In genomic region chr19:3573162-3573857, GRCh38 we compare ENCODE assay signal across 8 cellular contexts. TPM values are rescaled to one million over a fixed set of nuclear protein-coding genes. Genes with fewer than 3 reads are reported as not detected.
DNase-seq lines count a peak whose midpoint lies in the region.

No MANE protein-coding gene starts in this region.

- H3K27me3 Mint-ChIP-seq in CD8-positive, alpha-beta memory T cell: no peaks in the 10 kb centered on the region

- no peaks in the 10 kb centered on the region for H3K36me3 ChIP-seq in CD8-positive, alpha-beta memory T cell (ENCODE audit: insufficient read depth, low read length)
- peaks cover 20% of the 10 kb centered on the region for H3K36me3 ChIP-seq in neuron (ENCODE audit: insufficient read depth, low read length)

- POLR2A ChIA-PET in CD8-positive, alpha-beta memory T cell (lab: Charles Lee): no interaction called here

- peaks cover 0 to 12% (median 2%) of the 10 kb centered on the region in 3 donors for H3K36me3 Mint-ChIP-seq in CD8-positive, alpha-beta memory T cell

- H3K27ac ChIP-seq in CD8-positive, alpha-beta memory T cell (ENCODE audit: low read depth, low read length): peak overlapping the region; percentile 69
- peak overlapping the region; percentile 56 for H3K27ac ChIP-seq in epithelial cell of prostate

- CTCF ChIA-PET in CD8-positive, alpha-beta memory T cell (lab: Charles Lee): interaction anchor here (1.3 kb wide), 1 partner anchor 19 kb away, joined by 3 read pairs; no protein-coding TSS in a partner anchor

- peaks cover 14 to 22% (median 20%) of the 10 kb centered on the region in 3 donors for H3K4me1 Mint-ChIP-seq in CD8-positive, alpha-beta memory T cell

- peak overlapping the region in 5 of 8 donors; percentile 61 to 93 (median 79) for H3K27ac Mint-ChIP-seq in CD8-positive, alpha-beta memory T cell

- H3K4me3 ChIP-seq in CD8-positive, alpha-beta memory T cell (ENCODE audit: low read length): peak overlapping the region; percentile 66
- peak overlapping the region; percentile 98 for H3K4me3 ChIP-seq in neuron (ENCODE audit: low read length)

- DNase-seq in CD8-positive, alpha-beta memory T cell: no peak
- DNase-seq in H4 (ENCODE audit: low spot score) (peak; percentile 2), RPMI8226 (peak; percentile 50), epithelial cell of prostate (ENCODE audit: low read depth, low spot score) (no peak), AG08396 (ENCODE audit: low spot score) (no peak), 8988T (no peak), NCI-H2081 treated with DMSO at 0.1 percent for 48 hours (lab: John Stamatoyannopoulos, UW) (no peak)

- peaks cover 15% of the 10 kb centered on the region for H3K4me1 ChIP-seq in CD8-positive, alpha-beta memory T cell (ENCODE audit: insufficient read depth, low read length)
- H3K4me1 ChIP-seq in neuron (ENCODE audit: insufficient read depth, low read length): peaks cover 4% of the 10 kb centered on the region

- peak overlapping the region; percentile 78 to 95 (median 82) for H3K4me3 Mint-ChIP-seq in CD8-positive, alpha-beta memory T cell

- peaks cover 0 to 2% (median 0%) of the 10 kb centered on the region in 5 donors for H3K9me3 Mint-ChIP-seq in CD8-positive, alpha-beta memory T cell

- no peaks in the 10 kb centered on the region for H3K27me3 ChIP-seq in CD8-positive, alpha-beta memory T cell (ENCODE audit: insufficient read depth, low read length, poor library complexity, severe bottlenecking)
- no peaks in the 10 kb centered on the region for H3K27me3 ChIP-seq in neuron (ENCODE audit: insufficient read depth, low read length)

- peak overlapping the region; percentile 69 for H2AFZ ChIP-seq in neuron (ENCODE audit: low read depth, low read length)

- no peaks in the 10 kb centered on the region for H3K9me3 ChIP-seq in CD8-positive, alpha-beta memory T cell (ENCODE audit: low read length)
- no peaks in the 10 kb centered on the region for H3K9me3 ChIP-seq in neuron (ENCODE audit: low read length)

RNA-seq across cellular contexts. Expression of gene HMG20B, which starts 0.6 kb away (rescaled TPM):
- 10 to 100 TPM; 44.0 to 50.6 TPM for total RNA-seq in CD8-positive, alpha-beta memory T cell
- polyA plus RNA-seq in CD8-positive, alpha-beta memory T cell: 54.2 TPM
- 72.2 and 90.8 TPM in 2 replicates for total RNA-seq in H4 (2014; rRNA removed; shearing (Covaris generic))

RNA-seq across cellular contexts. Expression of gene GIPC3, which starts 12.0 kb away (rescaled TPM):
- under 1 TPM; 0.33 to 0.46 TPM for total RNA-seq in CD8-positive, alpha-beta memory T cell
- 1.8 TPM for polyA plus RNA-seq in CD8-positive, alpha-beta memory T cell
- not detected in 2 replicates for total RNA-seq in H4 (2014; rRNA removed; shearing (Covaris generic))

RNA-seq across cellular contexts. Expression of gene MFSD12, which starts 15.9 kb away (rescaled TPM):
- total RNA-seq in CD8-positive, alpha-beta memory T cell: 100 to 1,000 TPM; 114 to 119 TPM
- polyA plus RNA-seq in CD8-positive, alpha-beta memory T cell: 48.9 TPM
- total RNA-seq in H4 (2014; rRNA removed; shearing (Covaris generic)): 32.1 and 55.1 TPM in 2 replicates

RNA-seq across cellular contexts. Expression of gene TBXA2R, which starts 33.4 kb away (rescaled TPM):
- total RNA-seq in CD8-positive, alpha-beta memory T cell: 1 to 10 TPM; 1.5 to 2.4 TPM
- polyA plus RNA-seq in CD8-positive, alpha-beta memory T cell: 7.6 TPM
- total RNA-seq in H4 (2014; rRNA removed; shearing (Covaris generic)): 1.6 TPM in 1 of 2 replicates, not detected in the other

RNA-seq across cellular contexts. Expression of gene TEKTIP1, which starts 34.3 kb away (rescaled TPM):
- total RNA-seq in CD8-positive, alpha-beta memory T cell: 1 to 10 TPM; 1.0 to 1.2 TPM
- 0.38 TPM for polyA plus RNA-seq in CD8-positive, alpha-beta memory T cell
- total RNA-seq in H4 (2014; rRNA removed; shearing (Covaris generic)): not detected in 2 replicates

Comparison
In these comparisons a context has a peak if more than half of its experiments do, and no peak if none do; other contexts are left out.
1. DNase-seq: peak in H4 (single experiment) and RPMI8226 (single experiment); none in CD8-positive, alpha-beta memory T cell (0 of 5), epithelial cell of prostate (single experiment), AG08396 (single experiment), 8988T (single experiment) and NCI-H2081 treated with DMSO at 0.1 percent for 48 hours (single experiment).